ENCODE assay signal across 1 cellular context in genomic region chr3:179196098-179196497, GRCh38.
TF ChIP-seq lines count a peak whose summit lies in the region.

No MANE protein-coding gene starts in this region.

TF ChIP-seq in WTC11, 78 proteins besides CTCF, POLR2A, EP300 and RAD21 (continued from another document):
- TF ChIP-seq, protein P1, sequence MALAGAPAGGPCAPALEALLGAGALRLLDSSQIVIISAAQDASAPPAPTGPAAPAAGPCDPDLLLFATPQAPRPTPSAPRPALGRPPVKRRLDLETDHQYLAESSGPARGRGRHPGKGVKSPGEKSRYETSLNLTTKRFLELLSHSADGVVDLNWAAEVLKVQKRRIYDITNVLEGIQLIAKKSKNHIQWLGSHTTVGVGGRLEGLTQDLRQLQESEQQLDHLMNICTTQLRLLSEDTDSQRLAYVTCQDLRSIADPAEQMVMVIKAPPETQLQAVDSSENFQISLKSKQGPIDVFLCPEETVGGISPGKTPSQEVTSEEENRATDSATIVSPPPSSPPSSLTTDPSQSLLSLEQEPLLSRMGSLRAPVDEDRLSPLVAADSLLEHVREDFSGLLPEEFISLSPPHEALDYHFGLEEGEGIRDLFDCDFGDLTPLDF (CRISPR knock-in tag; IDR thresholded peaks at IDR 0.05), result no peak
- TF ChIP-seq KAT7 (CRISPR knock-in tag; IDR thresholded peaks at IDR 0.05; ENCODE audit: borderline replicate concordance) (no peak), EMX1 (CRISPR knock-in tag; IDR thresholded peaks at IDR 0.05) (no peak), OVOL2 (CRISPR knock-in tag; IDR thresholded peaks at IDR 0.05; ENCODE audit: borderline replicate concordance) (no peak), RORB (CRISPR knock-in tag; IDR thresholded peaks at IDR 0.05) (no peak), MXD4 (CRISPR knock-in tag; IDR thresholded peaks at IDR 0.05; ENCODE audit: borderline replicate concordance) (no peak), ESRRA (CRISPR knock-in tag; IDR thresholded peaks at IDR 0.05; ENCODE audit: borderline replicate concordance) (no peak), NFYB (CRISPR knock-in tag; conservative IDR thresholded peaks at IDR 0.05; ENCODE audit: low read depth) (no peak)
- TF ChIP-seq, protein P2, sequence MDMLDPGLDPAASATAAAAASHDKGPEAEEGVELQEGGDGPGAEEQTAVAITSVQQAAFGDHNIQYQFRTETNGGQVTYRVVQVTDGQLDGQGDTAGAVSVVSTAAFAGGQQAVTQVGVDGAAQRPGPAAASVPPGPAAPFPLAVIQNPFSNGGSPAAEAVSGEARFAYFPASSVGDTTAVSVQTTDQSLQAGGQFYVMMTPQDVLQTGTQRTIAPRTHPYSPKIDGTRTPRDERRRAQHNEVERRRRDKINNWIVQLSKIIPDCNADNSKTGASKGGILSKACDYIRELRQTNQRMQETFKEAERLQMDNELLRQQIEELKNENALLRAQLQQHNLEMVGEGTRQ (CRISPR knock-in tag; IDR thresholded peaks at IDR 0.05), result no peak
- TF ChIP-seq, protein P3, sequence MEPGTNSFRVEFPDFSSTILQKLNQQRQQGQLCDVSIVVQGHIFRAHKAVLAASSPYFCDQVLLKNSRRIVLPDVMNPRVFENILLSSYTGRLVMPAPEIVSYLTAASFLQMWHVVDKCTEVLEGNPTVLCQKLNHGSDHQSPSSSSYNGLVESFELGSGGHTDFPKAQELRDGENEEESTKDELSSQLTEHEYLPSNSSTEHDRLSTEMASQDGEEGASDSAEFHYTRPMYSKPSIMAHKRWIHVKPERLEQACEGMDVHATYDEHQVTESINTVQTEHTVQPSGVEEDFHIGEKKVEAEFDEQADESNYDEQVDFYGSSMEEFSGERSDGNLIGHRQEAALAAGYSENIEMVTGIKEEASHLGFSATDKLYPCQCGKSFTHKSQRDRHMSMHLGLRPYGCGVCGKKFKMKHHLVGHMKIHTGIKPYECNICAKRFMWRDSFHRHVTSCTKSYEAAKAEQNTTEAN (CRISPR knock-in tag; IDR thresholded peaks at IDR 0.05), result no peak
- TF ChIP-seq, protein P4, sequence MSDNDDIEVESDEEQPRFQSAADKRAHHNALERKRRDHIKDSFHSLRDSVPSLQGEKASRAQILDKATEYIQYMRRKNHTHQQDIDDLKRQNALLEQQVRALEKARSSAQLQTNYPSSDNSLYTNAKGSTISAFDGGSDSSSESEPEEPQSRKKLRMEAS (CRISPR knock-in tag; IDR thresholded peaks at IDR 0.05), result no peak
TF ChIP-seq in WTC11: peak in this region for 0.
